In genomic region chr3:19888428-19889152, GRCh38 we compare ENCODE assay signal across 14 cellular contexts. TPM values are rescaled to one million over a fixed set of nuclear protein-coding genes. Genes with fewer than 3 reads are reported as not detected.
A peak's percentile ranks its signal among the peaks of the same experiment; 100 is the strongest.
DNase-seq lines count a peak whose midpoint lies in the region; ATAC-seq and TF ChIP-seq lines count a peak whose summit lies in the region.
"Had no signal": no experiment of that assay in that cellular context is flagged by ENCODE, and none has a peak within 500 bp of the region (broad histone marks: within the 10 kb centered on the region; RNA-seq: fewer than 3 reads in every experiment).

No MANE protein-coding gene starts in this region.

- peak overlapping the region; percentile 13 for H3K4me3 Mint-ChIP-seq in chondrocyte (ENCODE audit: unreplicated experiment)
- no peak overlapping the region for H3K4me3 Mint-ChIP-seq in activated T-cell treated with anti-CD3 and anti-CD28 coated beads, Interleukin-2, amount 50 U/mL, for 72 hours
- H3K4me3 Mint-ChIP-seq: activated naive CD4-positive, alpha-beta T cell treated with anti-CD3 and anti-CD28 coated beads for 36 hours had no signal

- H3K36me3 ChIP-seq in lower lobe of right lung (no peaks in the 10 kb centered on the region), thyroid gland (no peaks in the 10 kb centered on the region)

- WGBS in thyroid gland, 2 donors: 59 to 63% methylated on average over 5 of the region's 5 CpGs

- H3K27ac Mint-ChIP-seq in chondrocyte (ENCODE audit: unreplicated experiment): peak overlapping the region; percentile 69
- no peak overlapping the region for H3K27ac Mint-ChIP-seq in activated T-cell treated with anti-CD3 and anti-CD28 coated beads, Interleukin-2, amount 50 U/mL, for 72 hours
- H3K27ac Mint-ChIP-seq: activated naive CD4-positive, alpha-beta T cell treated with anti-CD3 and anti-CD28 coated beads for 36 hours had no signal

- ATAC-seq in lower lobe of right lung: no peak
- no peak for ATAC-seq in activated T-cell treated with anti-CD3 and anti-CD28 coated beads, Interleukin-2, amount 50 U/mL, for 72 hours (replicated peaks in 1 of 2)
- ATAC-seq in HG02970 (IDR thresholded peaks at IDR 0.05; ENCODE audit: low FRiP score, unreplicated experiment): no peak

- H3K4me3 ChIP-seq in lower lobe of right lung: peak overlapping the region; percentile 20
- H3K4me3 ChIP-seq in thyroid gland (replicated peaks in 1 of 3): no peak overlapping the region

- H3K36me3 Mint-ChIP-seq in chondrocyte (ENCODE audit: low read depth): no peaks in the 10 kb centered on the region
- H3K36me3 Mint-ChIP-seq in activated T-cell treated with anti-CD3 and anti-CD28 coated beads, Interleukin-2, amount 50 U/mL, for 72 hours (ENCODE audit: insufficient read depth in 2 of 2): no peaks in the 10 kb centered on the region

- intact Hi-C loops in lower lobe of right lung (cut with DNase I) (no loop called here), thyroid gland (cut with DNase I) (no loop called here)

- peaks cover 22% of the 10 kb centered on the region for H3K4me1 ChIP-seq in lower lobe of right lung
- peaks cover 15 to 22% of the 10 kb centered on the region in 2 donors for H3K4me1 ChIP-seq in thyroid gland

- TF ChIP-seq POLR2A in thyroid gland (IDR thresholded peaks at IDR 0.05): no peak

- peaks cover 27% of the 10 kb centered on the region for H3K4me1 Mint-ChIP-seq in chondrocyte (ENCODE audit: low read depth)
- no peaks in the 10 kb centered on the region for H3K4me1 Mint-ChIP-seq in activated T-cell treated with anti-CD3 and anti-CD28 coated beads, Interleukin-2, amount 50 U/mL, for 72 hours (ENCODE audit: low read depth)

- no peaks in the 10 kb centered on the region for H3K9me3 ChIP-seq in lower lobe of right lung
- H3K9me3 ChIP-seq in thyroid gland: no peaks in the 10 kb centered on the region

- H3K9me3 Mint-ChIP-seq in chondrocyte (ENCODE audit: low read depth): no peaks in the 10 kb centered on the region
- no peaks in the 10 kb centered on the region for H3K9me3 Mint-ChIP-seq in activated T-cell treated with anti-CD3 and anti-CD28 coated beads, Interleukin-2, amount 50 U/mL, for 72 hours
- H3K9me3 Mint-ChIP-seq: activated naive CD4-positive, alpha-beta T cell treated with anti-CD3 and anti-CD28 coated beads for 36 hours had no signal

- H3K27ac ChIP-seq in lower lobe of right lung (peak overlapping the region; percentile 79), thyroid gland (peak overlapping the region; percentile 29 to 48 (median 44))

- TF ChIP-seq CTCF in chondrocyte (IDR thresholded peaks at IDR 0.05): no peak
- no peak for TF ChIP-seq CTCF in lower lobe of right lung (IDR thresholded peaks at IDR 0.05)
- TF ChIP-seq CTCF in thyroid gland (IDR thresholded peaks at IDR 0.05): no peak

- H3K27me3 Mint-ChIP-seq in chondrocyte (ENCODE audit: low read depth): no peaks in the 10 kb centered on the region
- no peaks in the 10 kb centered on the region for H3K27me3 Mint-ChIP-seq in activated T-cell treated with anti-CD3 and anti-CD28 coated beads, Interleukin-2, amount 50 U/mL, for 72 hours (ENCODE audit: low read depth)

- H3K27me3 ChIP-seq in lower lobe of right lung (ENCODE audit: low read depth): no peaks in the 10 kb centered on the region
- H3K27me3 ChIP-seq in thyroid gland: no peaks in the 10 kb centered on the region

- DNase-seq in M059J (ENCODE audit: low read depth) (peak; percentile 16), chondrocyte (ENCODE audit: low spot score) (no peak), lower lobe of right lung (no peak), thyroid gland (no peak), NCI-H2107 treated with DMSO at 0.1 percent for 48 hours (lab: John Stamatoyannopoulos, UW; ENCODE audit: unreplicated experiment) (no peak), SHP77 treated with DMSO at 0.1 percent for 48 hours (lab: John Stamatoyannopoulos, UW) (no peak)
- DNase-seq in activated T-cell treated with anti-CD3 and anti-CD28 coated beads, Interleukin-2, amount 50 U/mL, for 72 hours: no peak
- DNase-seq: activated CD4-positive, alpha-beta T cell treated with anti-CD3 and anti-CD28 coated beads for 4 hours; activated naive CD4-positive, alpha-beta T cell treated with anti-CD3 and anti-CD28 coated beads for 36 hours; DMS79; left cardiac atrium; NCI-H2081 treated with DMSO at 0.1 percent for 48 hours; SHP77 had no signal

RNA-seq across cellular contexts. Expression of gene EFHB, which starts 45.4 kb away (rescaled TPM):
- 0.15 TPM in 1 of 2 replicates, not detected in the other for total RNA-seq in M059J (2014; rRNA removed; shearing (Covaris generic))
- total RNA-seq in chondrocyte (0.37 to 1.6 TPM (median 1.0 TPM) in 3 replicates), lower lobe of right lung (5.6 TPM), thyroid gland (1 to 10 TPM in 3 of 4 donors, under 1 TPM in 1; 0.33 to 2.6 (median 1.7) TPM)
- total RNA-seq in activated T-cell treated with anti-CD3 and anti-CD28 coated beads, Interleukin-2, amount 50 U/mL, for 72 hours: 1 to 10 TPM in 1 of 2 donors, under 1 TPM in 1; 0.89 to 1.8 TPM

RNA-seq across cellular contexts. Expression of gene RAB5A, which starts 58.3 kb away (rescaled TPM):
- 37.8 and 58.7 TPM in 2 replicates for total RNA-seq in M059J (2014; rRNA removed; shearing (Covaris generic))
- total RNA-seq in chondrocyte (70.6 to 81.1 TPM (median 76.0 TPM) in 3 replicates), lower lobe of right lung (68.9 TPM), thyroid gland (100 to 1,000 TPM in 1 of 4 donors, 10 to 100 TPM in 3; 76.8 to 109 (median 85.5) TPM)
- total RNA-seq in activated T-cell treated with anti-CD3 and anti-CD28 coated beads, Interleukin-2, amount 50 U/mL, for 72 hours: 10 to 100 TPM; 62.7 to 62.8 TPM
